8 cellular contexts compared by ENCODE assay signal in the genomic region with DNA sequence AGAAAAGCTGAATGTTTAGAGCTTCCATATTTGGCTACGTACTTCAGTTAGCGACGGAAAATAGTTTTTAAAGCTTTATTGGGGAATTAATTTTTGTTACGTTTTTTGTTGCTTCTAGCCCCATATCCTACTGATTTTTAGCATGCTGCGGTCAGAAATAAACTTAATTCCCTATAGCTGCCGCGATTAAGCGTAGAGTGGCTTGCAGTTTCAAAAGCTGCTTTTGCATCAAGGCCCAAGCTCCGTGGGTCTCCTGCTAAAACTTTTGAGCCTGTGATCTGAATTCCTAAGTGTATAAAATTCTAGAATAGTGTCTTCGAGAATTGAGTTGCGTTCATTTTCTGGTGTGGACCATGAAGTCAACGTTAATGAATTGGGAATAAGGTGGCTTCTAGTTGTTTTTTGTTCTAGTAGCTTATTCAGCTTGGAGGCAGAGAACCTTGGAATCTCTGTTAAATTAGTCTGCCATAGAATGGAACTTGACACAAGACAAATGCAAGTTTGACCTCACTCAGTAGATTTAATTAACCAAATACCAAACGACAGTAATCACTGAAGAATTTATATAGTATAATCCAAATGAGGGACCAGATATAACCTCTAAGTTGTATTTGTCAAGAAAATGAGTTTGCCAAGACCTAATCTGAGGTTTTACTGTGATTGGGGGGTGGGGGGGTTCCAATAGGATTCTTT. TPM values are rescaled to one million over a fixed set of nuclear protein-coding genes. Genes with fewer than 3 reads are reported as not detected.
DNase-seq lines count a peak whose midpoint lies in the region; ATAC-seq and TF ChIP-seq lines count a peak whose summit lies in the region.

No MANE protein-coding gene starts in this region.

- no peaks in the 10 kb centered on the region for H3K27me3 ChIP-seq in BE2C
- no peaks in the 10 kb centered on the region for H3K27me3 ChIP-seq in dorsolateral prefrontal cortex

- peak overlapping the region; percentile 97 for H3K4me3 Mint-ChIP-seq in natural killer cell

- DNase-seq in BE2C: no peak
- DNase-seq in NB4 (ENCODE audit: low read depth): no peak
- no peak for DNase-seq in dorsolateral prefrontal cortex
- no peak for DNase-seq in natural killer cell
- DNase-seq in EL: no peak
- DNase-seq in NCI-H2227 treated with DMSO at 0.1 percent for 48 hours (lab: John Stamatoyannopoulos, UW): no peak
- DNase-seq in NCI-H526 (lab: John Stamatoyannopoulos, UW): no peak

- no peak for TF ChIP-seq POLR2A in NB4 (IDR thresholded peaks at IDR 0.05; ENCODE audit: extremely low read depth, insufficient read length)

- H3K9me3 Mint-ChIP-seq in natural killer cell: no peaks in the 10 kb centered on the region

- peak overlapping the region in 18 of 59 donors; percentile 37 to 90 (median 80) for H3K27ac ChIP-seq in dorsolateral prefrontal cortex

- intact Hi-C loops in dorsolateral prefrontal cortex (cut with DNase I) (loop anchor here (5.0 kb wide), 3 partner anchors 102 to 132 kb away; a partner anchor contains a TSS), natural killer cell (cut with micrococcal nuclease) (loop anchor here (2.0 kb wide), 1 partner anchor 51 kb away; a partner anchor contains a TSS)

- no peak for ATAC-seq in natural killer cell
- no peak for ATAC-seq in GM18873 (IDR thresholded peaks at IDR 0.05; ENCODE audit: low FRiP score, unreplicated experiment)

- peaks cover 4% of the 10 kb centered on the region for H3K4me1 ChIP-seq in BE2C

- H3K27ac Mint-ChIP-seq in natural killer cell: peak overlapping the region; percentile 97 to 99

- peaks cover 42% of the 10 kb centered on the region in 2 donors for H3K4me1 Mint-ChIP-seq in natural killer cell

- H3K4me3 ChIP-seq in BE2C (ENCODE audit: low read depth, low read length): peak overlapping the region; percentile 79
- peak overlapping the region; percentile 92 for H3K4me3 ChIP-seq in NB4 (ENCODE audit: low read depth, low read length)
- H3K4me3 ChIP-seq in dorsolateral prefrontal cortex: peak overlapping the region; percentile 69 to 100 (median 96)

- no peaks in the 10 kb centered on the region for H3K36me3 Mint-ChIP-seq in natural killer cell

- no peaks in the 10 kb centered on the region for H3K9me3 ChIP-seq in BE2C

- peaks cover 0 to 7% of the 10 kb centered on the region in 2 donors for H3K27me3 Mint-ChIP-seq in natural killer cell (ENCODE audit: low read depth in 2 of 2)

- TF ChIP-seq CTCF in BE2C (IDR thresholded peaks at IDR 0.05; ENCODE audit: low read depth, low read length) (no peak), NB4 (IDR thresholded peaks at IDR 0.05; ENCODE audit: low read depth, low read length) (no peak), dorsolateral prefrontal cortex (IDR thresholded peaks at IDR 0.05 in 54 of 56, conservative IDR thresholded peaks at IDR 0.05 in 2 of 56; ENCODE audit: low read depth in 1 of 56, partially characterized antibody in 56 of 56) (no peak), natural killer cell (IDR thresholded peaks at IDR 0.05) (no peak)

- H3K36me3 ChIP-seq in BE2C: no peaks in the 10 kb centered on the region

RNA-seq across cellular contexts. Expression of a gene that starts 1.0 kb away (rescaled TPM):
- polyA plus RNA-seq in BE2C (2012; ENCODE audit: insufficient read depth, insufficient read length, low read depth): 159 TPM
- total RNA-seq in dorsolateral prefrontal cortex (10 to 100 TPM; 27.1 to 47.0 (median 35.9) TPM), natural killer cell (10 to 100 TPM; 25.9 to 31.7 (median 27.6) TPM)

RNA-seq across cellular contexts. Expression of a gene that starts 35.5 kb away (rescaled TPM):
- 5.5 TPM for polyA plus RNA-seq in BE2C (2012; ENCODE audit: insufficient read depth, insufficient read length, low read depth)
- total RNA-seq in dorsolateral prefrontal cortex: 1 to 10 TPM in 4 of 120 experiments, under 1 TPM in 4, not detected in 112; 0.39 to 7.6 (median 3.2) TPM
- total RNA-seq in natural killer cell: not detected

RNA-seq across cellular contexts. Expression of a gene that starts 51.6 kb away (rescaled TPM):
- polyA plus RNA-seq in BE2C (2012; ENCODE audit: insufficient read depth, insufficient read length, low read depth): 90.5 TPM
- total RNA-seq in dorsolateral prefrontal cortex (100 to 1,000 TPM in 65 of 120 experiments, 10 to 100 TPM in 55; 53.0 to 145 (median 101) TPM), natural killer cell (10 to 100 TPM; 10.9 to 17.5 (median 13.2) TPM)
